Comparison of ENCODE assay signal across 9 cellular contexts in the genomic region with DNA sequence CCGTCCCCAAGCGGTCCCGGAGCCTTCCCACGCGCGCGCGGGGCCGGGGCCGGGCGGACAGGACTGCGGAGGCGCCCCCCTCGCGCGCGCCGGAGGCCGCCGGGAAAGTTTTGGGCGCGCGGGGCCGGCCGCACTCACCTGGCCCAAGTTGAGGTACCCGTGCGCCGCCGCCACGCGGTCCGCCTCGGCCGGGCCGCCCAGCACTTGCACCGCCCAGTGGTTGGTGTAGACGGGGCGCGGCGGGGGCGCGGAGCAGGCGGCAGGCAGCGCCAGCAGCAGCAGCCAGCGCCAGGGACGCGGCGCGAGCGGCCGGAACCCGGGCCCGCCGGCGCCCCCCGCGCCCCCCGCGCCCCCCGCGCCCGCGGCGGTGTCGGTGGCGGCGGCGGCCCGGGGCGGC. TPM values are rescaled to one million over a fixed set of nuclear protein-coding genes. Genes with fewer than 3 reads are reported as not detected.
DNase-seq lines count a peak whose midpoint lies in the region; ATAC-seq and TF ChIP-seq lines count a peak whose summit lies in the region.
"Had no signal": no experiment of that assay in that cellular context is flagged by ENCODE, and none has a peak within 500 bp of the region (broad histone marks: within the 10 kb centered on the region; RNA-seq: fewer than 3 reads in every experiment).

No MANE protein-coding gene starts in this region.

- DNase-seq in DMS53 (lab: John Stamatoyannopoulos, UW) = peak; percentile 73
- no peak for DNase-seq in DMS53 treated with DMSO at 0.1 percent for 48 hours (lab: John Stamatoyannopoulos, UW; ENCODE audit: unreplicated experiment)
- DNase-seq in NCI-H1105 treated with DMSO at 0.1 percent for 48 hours (lab: John Stamatoyannopoulos, UW) = peak; percentile 32
- peak; percentile 67 for DNase-seq in epithelial cell of esophagus (ENCODE audit: low read depth)
- DNase-seq in prostate gland (ENCODE audit: low spot score) = peak; percentile 41
- no peak for DNase-seq in activated CD4-positive, alpha-beta T cell treated with anti-CD3 and anti-CD28 coated beads, Interleukin-2, amount 50 U/mL, for 4 hours

- H3K27ac ChIP-seq in prostate gland = no peak overlapping the region
- H3K27ac ChIP-seq: thoracic aorta had no signal

- no peak for ATAC-seq in GM19035 (IDR thresholded peaks at IDR 0.05; ENCODE audit: unreplicated experiment)
- ATAC-seq in HG02938 (IDR thresholded peaks at IDR 0.05; ENCODE audit: unreplicated experiment) = no peak

- WGBS in prostate gland = 2% methylated on average over 11 of the region's 70 CpGs

- TF ChIP-seq CTCF in epithelial cell of esophagus (IDR thresholded peaks at IDR 0.05; ENCODE audit: insufficient read depth, low read depth, low read length, missing control alignments) (no peak), prostate gland (IDR thresholded peaks at IDR 0.05) (peak in 2 of 4 experiments; percentile 28 to 32)

- no peak for TF ChIP-seq POLR2A in prostate gland (IDR thresholded peaks at IDR 0.05)

- peaks cover 1% of the 10 kb centered on the region for H3K27me3 ChIP-seq in prostate gland (replicated peaks; ENCODE audit: insufficient read depth)

- intact Hi-C loops in prostate gland (cut with DNase I) = no loop called here

- no peaks in the 10 kb centered on the region for H3K9me3 ChIP-seq in prostate gland
- H3K9me3 ChIP-seq: thoracic aorta had no signal

- no peak overlapping the region for H3K4me3 ChIP-seq in epithelial cell of esophagus (ENCODE audit: low read length)
- peak overlapping the region; percentile 15 to 34 for H3K4me3 ChIP-seq in prostate gland

- H3K36me3 ChIP-seq in prostate gland = no peaks in the 10 kb centered on the region
- H3K36me3 ChIP-seq: thoracic aorta had no signal

- no peaks in the 10 kb centered on the region for H3K4me1 ChIP-seq in prostate gland (replicated peaks)

RNA-seq across cellular contexts. Expression of a gene that starts 0.3 kb away (rescaled TPM):
- 10 to 100 TPM in 1 of 2 donors, 1 to 10 TPM in 1; 4.4 to 84.1 TPM for total RNA-seq in prostate gland

Comparison
In these comparisons a context has a peak if more than half of its experiments do, and no peak if none do; other contexts are left out.
1. DNase-seq: peak in DMS53 (single experiment), NCI-H1105 treated with DMSO at 0.1 percent for 48 hours (single experiment), epithelial cell of esophagus (single experiment) and prostate gland (single experiment); none in DMS53 treated with DMSO at 0.1 percent for 48 hours (single experiment) and activated CD4-positive, alpha-beta T cell treated with anti-CD3 and anti-CD28 coated beads, Interleukin-2, amount 50 U/mL, for 4 hours (0 of 2).